1 cellular context compared by ENCODE assay signal in the genomic region with DNA sequence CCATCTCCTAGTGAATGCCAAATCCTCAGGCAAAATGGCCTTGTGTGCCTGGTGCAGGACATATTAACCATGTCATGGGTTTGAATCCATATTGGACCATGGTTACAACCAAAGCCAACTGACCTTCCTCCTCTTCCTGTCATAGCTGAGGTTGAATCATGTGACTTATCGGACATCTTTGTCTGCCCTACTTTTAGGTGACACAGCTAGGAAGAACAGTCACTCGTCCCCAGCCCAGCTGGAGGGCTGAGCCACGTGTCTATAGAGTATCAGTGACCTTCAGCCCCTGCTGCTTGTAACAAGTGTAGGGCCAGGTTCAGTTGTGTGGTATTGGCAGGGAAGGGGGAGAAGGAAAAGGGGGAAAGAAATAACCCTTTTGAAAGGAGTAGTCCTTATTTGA.
TF ChIP-seq lines count a peak whose summit lies in the region.

No MANE protein-coding gene starts in this region.

TF ChIP-seq in SK-N-SH, 30 proteins besides CTCF, POLR2A, EP300 and RAD21 (continued from another document):
- TF ChIP-seq, protein P1, sequence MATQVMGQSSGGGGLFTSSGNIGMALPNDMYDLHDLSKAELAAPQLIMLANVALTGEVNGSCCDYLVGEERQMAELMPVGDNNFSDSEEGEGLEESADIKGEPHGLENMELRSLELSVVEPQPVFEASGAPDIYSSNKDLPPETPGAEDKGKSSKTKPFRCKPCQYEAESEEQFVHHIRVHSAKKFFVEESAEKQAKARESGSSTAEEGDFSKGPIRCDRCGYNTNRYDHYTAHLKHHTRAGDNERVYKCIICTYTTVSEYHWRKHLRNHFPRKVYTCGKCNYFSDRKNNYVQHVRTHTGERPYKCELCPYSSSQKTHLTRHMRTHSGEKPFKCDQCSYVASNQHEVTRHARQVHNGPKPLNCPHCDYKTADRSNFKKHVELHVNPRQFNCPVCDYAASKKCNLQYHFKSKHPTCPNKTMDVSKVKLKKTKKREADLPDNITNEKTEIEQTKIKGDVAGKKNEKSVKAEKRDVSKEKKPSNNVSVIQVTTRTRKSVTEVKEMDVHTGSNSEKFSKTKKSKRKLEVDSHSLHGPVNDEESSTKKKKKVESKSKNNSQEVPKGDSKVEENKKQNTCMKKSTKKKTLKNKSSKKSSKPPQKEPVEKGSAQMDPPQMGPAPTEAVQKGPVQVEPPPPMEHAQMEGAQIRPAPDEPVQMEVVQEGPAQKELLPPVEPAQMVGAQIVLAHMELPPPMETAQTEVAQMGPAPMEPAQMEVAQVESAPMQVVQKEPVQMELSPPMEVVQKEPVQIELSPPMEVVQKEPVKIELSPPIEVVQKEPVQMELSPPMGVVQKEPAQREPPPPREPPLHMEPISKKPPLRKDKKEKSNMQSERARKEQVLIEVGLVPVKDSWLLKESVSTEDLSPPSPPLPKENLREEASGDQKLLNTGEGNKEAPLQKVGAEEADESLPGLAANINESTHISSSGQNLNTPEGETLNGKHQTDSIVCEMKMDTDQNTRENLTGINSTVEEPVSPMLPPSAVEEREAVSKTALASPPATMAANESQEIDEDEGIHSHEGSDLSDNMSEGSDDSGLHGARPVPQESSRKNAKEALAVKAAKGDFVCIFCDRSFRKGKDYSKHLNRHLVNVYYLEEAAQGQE (IDR thresholded peaks at IDR 0.05; ENCODE audit: low read depth, low read length): no peak
